Comparison of ENCODE assay signal across 17 cellular contexts in genomic region chr13:72437458-72437857, GRCh38.
DNase-seq lines count a peak whose midpoint lies in the region; ATAC-seq, FAIRE-seq and TF ChIP-seq lines count a peak whose summit lies in the region.
"Had no signal": no experiment of that assay in that cellular context is flagged by ENCODE, and none has a peak within 500 bp of the region (broad histone marks: within the 10 kb centered on the region; RNA-seq: fewer than 3 reads in every experiment).

No MANE protein-coding gene starts in this region.

- peak overlapping the region; percentile 45 for H3K27ac ChIP-seq in epithelial cell of prostate
- H3K27ac ChIP-seq: ascending aorta, neural progenitor cell, RWPE1, skin epidermis had no signal

- DNase-seq in GM12891 (ENCODE audit: insufficient read length, low spot score): no peak
- peak; percentile 82 for DNase-seq in RCC 7860 (ENCODE audit: low spot score)
- peak; percentile 36 for DNase-seq in epithelial cell of prostate (ENCODE audit: low read depth, low spot score)
- DNase-seq in non-pigmented ciliary epithelial cell (ENCODE audit: low read depth): peak; percentile 47
- no peak for DNase-seq in midbrain (lab: John Stamatoyannopoulos, UW)
- DNase-seq: activated CD4-positive, alpha-beta T cell treated with anti-CD3 and anti-CD28 coated beads, Interleukin-2, amount 50 U/mL, for 48 hours; effector memory CD4-positive, alpha-beta T cell; H7; left ventricle myocardium superior; NCI-H1092 treated with DMSO at 0.1 percent for 48 hours had no signal

- no peak for TF ChIP-seq POLR2A in GM12891 (IDR thresholded peaks at IDR 0.05; ENCODE audit: low read depth, low read length)

- no peak for ATAC-seq in GM21786 (IDR thresholded peaks at IDR 0.05; ENCODE audit: unreplicated experiment)
- no peak for ATAC-seq in GM21360 (IDR thresholded peaks at IDR 0.05; ENCODE audit: unreplicated experiment)
- no peak for ATAC-seq in GM21825 (IDR thresholded peaks at IDR 0.05; ENCODE audit: unreplicated experiment)
- ATAC-seq: left ventricle myocardium superior had no signal

- FAIRE-seq in GM12891 (lab: Jason Lieb, UNC) (no peak), RCC 7860 (lab: Jason Lieb, UNC) (peak; percentile 30)

TF ChIP-seq in GM12891, 5 proteins besides CTCF, POLR2A, EP300 and RAD21:
- TF ChIP-seq TAF1 (IDR thresholded peaks at IDR 0.05; ENCODE audit: low read depth, low read length) (no peak), SPI1 (IDR thresholded peaks at IDR 0.05; ENCODE audit: low read depth, low read length) (peak; percentile 65), POU2F2 (IDR thresholded peaks at IDR 0.05; ENCODE audit: low read depth, low read length) (no peak), POLR2AphosphoS5 (IDR thresholded peaks at IDR 0.05; ENCODE audit: low read depth, low read length) (no peak), PAX5 (IDR thresholded peaks at IDR 0.05; ENCODE audit: insufficient read depth, low read length, severe bottlenecking) (no peak)
TF ChIP-seq in GM12891: peak in this region for 1.

Comparison
In these comparisons a context has a peak if more than half of its experiments do, and no peak if none do; other contexts are left out.
1. DNase-seq: peak in RCC 7860 (single experiment), epithelial cell of prostate (single experiment) and non-pigmented ciliary epithelial cell (single experiment); none in GM12891 (single experiment) and midbrain (single experiment).